ENCODE assay signal across 8 cellular contexts in genomic region chr17:2030779-2031163, GRCh38. TPM values are rescaled to one million over a fixed set of nuclear protein-coding genes. Genes with fewer than 3 reads are reported as not detected.
DNase-seq lines count a peak whose midpoint lies in the region; ATAC-seq and TF ChIP-seq lines count a peak whose summit lies in the region.

No MANE protein-coding gene starts in this region.

- H3K27ac ChIP-seq in mammary epithelial cell (ENCODE audit: insufficient read depth, low read depth, low read length), result peak overlapping the region; percentile 8
- H3K27ac ChIP-seq in uterus, result peak overlapping the region in 1 of 2 donors; percentile 59

- H3K9ac ChIP-seq in mammary epithelial cell (ENCODE audit: insufficient read depth, low read length), result peak overlapping the region; percentile 93

- H3K9me3 Mint-ChIP-seq in IgD-negative memory B cell, result no peaks in the 10 kb centered on the region

- H3K27me3 Mint-ChIP-seq in IgD-negative memory B cell, result peaks cover 24% of the 10 kb centered on the region

- no peak for ATAC-seq in HG02981 (IDR thresholded peaks at IDR 0.05; ENCODE audit: unreplicated experiment)

- H3K36me3 ChIP-seq in mammary epithelial cell (ENCODE audit: insufficient read depth, low read length), result no peaks in the 10 kb centered on the region
- H3K36me3 ChIP-seq in uterus, result no peaks in the 10 kb centered on the region

- H3K4me1 Mint-ChIP-seq in IgD-negative memory B cell, result peaks cover 9 to 21% (median 20%) of the 10 kb centered on the region in 3 donors

- TF ChIP-seq CTCF in GM12865 (IDR thresholded peaks at IDR 0.05; ENCODE audit: insufficient read depth, low read depth, low read length, missing control alignments) (peak; percentile 70), mammary epithelial cell (conservative IDR thresholded peaks at IDR 0.05 in 1 of 2, IDR thresholded peaks at IDR 0.05 in 1 of 2; ENCODE audit: extremely low read depth in 1 of 2, insufficient read depth in 1 of 2, low read depth in 1 of 2, low read length in 2 of 2) (peak; percentile 56), uterus (IDR thresholded peaks at IDR 0.05) (peak in 2 of 4 experiments; percentile 19 to 21)

- TF ChIP-seq POLR2A in uterus (IDR thresholded peaks at IDR 0.05), result no peak

- CTCF ChIA-PET in mammary epithelial cell (lab: Charles Lee; ENCODE audit: low non-redundant PET), result no interaction called here

- WGBS in mammary epithelial cell (ENCODE audit: low coverage, missing lambda C conversion rate), result 5% methylated on average over 8 of the region's 10 CpGs

- BruUV-seq in mammary epithelial cell (replicated peaks; lab: Mats Ljungman, UMichigan), result no TSS peak

- H3K4me1 ChIP-seq in mammary epithelial cell (ENCODE audit: insufficient read depth, low read length) (peaks cover 5% of the 10 kb centered on the region), mononuclear cell (ENCODE audit: insufficient read depth, low read length) (peaks cover 21% of the 10 kb centered on the region), uterus (peaks cover 0 to 14% of the 10 kb centered on the region in 2 donors)

- peak overlapping the region; percentile 70 to 97 (median 88) for H3K27ac Mint-ChIP-seq in IgD-negative memory B cell

- no peaks in the 10 kb centered on the region for H3K27me3 ChIP-seq in mammary epithelial cell (ENCODE audit: insufficient read depth, low read length)
- peaks cover 28% of the 10 kb centered on the region for H3K27me3 ChIP-seq in mononuclear cell (ENCODE audit: insufficient read depth, low read length)
- H3K27me3 ChIP-seq in uterus, result no peaks in the 10 kb centered on the region

- peak overlapping the region; percentile 98 for H3K4me3 ChIP-seq in GM12865 (ENCODE audit: low read depth, low read length)
- H3K4me3 ChIP-seq in mammary epithelial cell (replicated peaks in 1 of 3; ENCODE audit: insufficient read depth in 1 of 3, low read depth in 2 of 3, low read length in 3 of 3), result peak overlapping the region; percentile 95 to 99 (median 97)
- peak overlapping the region; percentile 91 for H3K4me3 ChIP-seq in mononuclear cell (ENCODE audit: low read length)
- peak overlapping the region; percentile 92 to 94 for H3K4me3 ChIP-seq in uterus

- in situ Hi-C loops in mammary epithelial cell (cut with MboI; ENCODE audit: low sequenced_read_pairs in 2 of 2), result loop anchor here in 1 of 2 donors (25.0 kb wide), 1 partner anchor 318 kb away; the partner anchor contains the start of genes TLCD2 and WDR81

- H3K36me3 Mint-ChIP-seq in IgD-negative memory B cell, result no peaks in the 10 kb centered on the region

- dilution Hi-C loops in mammary epithelial cell (cut with HindIII; ENCODE audit: low sequenced_read_pairs), result loop anchor here (5.0 kb wide), 2 partner anchors 52 to 148 kb away; no protein-coding TSS in a partner anchor

- no peaks in the 10 kb centered on the region for H4K20me1 ChIP-seq in mammary epithelial cell (ENCODE audit: insufficient read depth, low read length)

- H3K4me2 ChIP-seq in mammary epithelial cell (ENCODE audit: insufficient read depth, low read depth, low read length), result peak overlapping the region; percentile 78

- peak overlapping the region; percentile 99 for H2AFZ ChIP-seq in mammary epithelial cell (ENCODE audit: low read depth, low read length)

- intact Hi-C loops in mammary epithelial cell (cut with micrococcal nuclease), result loop anchor here (1.0 kb wide), 3 partner anchors 122 to 315 kb away; no protein-coding TSS in a partner anchor
- intact Hi-C loops in uterus (cut with DNase I; ENCODE audit: low total_unique reads), result no loop called here

- DNase-seq in GM12865 (ENCODE audit: low read depth) (peak; percentile 91), mammary epithelial cell (no peak), uterus (peak in 1 of 2 donors; percentile 26), NCI-H1092 treated with DMSO at 0.1 percent for 48 hours (lab: John Stamatoyannopoulos, UW) (no peak), GDM1 (lab: John Stamatoyannopoulos, UW) (no peak)

- H3K4me3 Mint-ChIP-seq in IgD-negative memory B cell, result peak overlapping the region; percentile 93 to 98 (median 96)

- H3K9me3 ChIP-seq in mammary epithelial cell (replicated peaks; ENCODE audit: insufficient read depth, low read length) (no peaks in the 10 kb centered on the region), mononuclear cell (ENCODE audit: low read depth, low read length) (no peaks in the 10 kb centered on the region), uterus (no peaks in the 10 kb centered on the region)

- H3K79me2 ChIP-seq in mammary epithelial cell (ENCODE audit: insufficient read depth, low read length), result peaks cover 17% of the 10 kb centered on the region

RNA-seq across cellular contexts. Expression of gene DPH1, which starts 0.8 kb away (rescaled TPM):
- polyA plus RNA-seq in IgD-negative memory B cell (34.4 TPM), mammary epithelial cell (27.4 TPM)
- total RNA-seq in mammary epithelial cell (10 to 100 TPM; 29.0 to 36.2 TPM), mononuclear cell (47.5 TPM), uterus (100 to 1,000 TPM in 1 of 4 donors, 10 to 100 TPM in 3; 26.8 to 121 (median 49.1) TPM)
- 64.4 TPM for polyA minus RNA-seq in mammary epithelial cell

RNA-seq across cellular contexts. Expression of gene RTN4RL1, which starts 5.6 kb away (rescaled TPM):
- polyA plus RNA-seq in IgD-negative memory B cell (0.44 TPM), mammary epithelial cell (2.5 TPM)
- total RNA-seq in mammary epithelial cell (1 to 10 TPM in 1 of 2 donors, under 1 TPM in 1; under 0.01 to 5.7 TPM), mononuclear cell (not detected), uterus (1 to 10 TPM in 3 of 4 donors, not detected in 1; 1.4 to 4.9 (median 1.9) TPM)
- 1.6 TPM for polyA minus RNA-seq in mammary epithelial cell

RNA-seq across cellular contexts. Expression of gene OVCA2, which starts 11.1 kb away (rescaled TPM):
- 62.5 TPM for polyA plus RNA-seq in IgD-negative memory B cell
- 10 to 100 TPM; 44.1 to 65.7 TPM for total RNA-seq in mammary epithelial cell
- 68.4 TPM for polyA plus RNA-seq in mammary epithelial cell
- polyA minus RNA-seq in mammary epithelial cell, result 28.3 TPM
- total RNA-seq in mononuclear cell, result 28.1 TPM
- total RNA-seq in uterus, result 10 to 100 TPM in 3 of 4 donors, 1 to 10 TPM in 1; 7.9 to 27.4 (median 19.8) TPM

RNA-seq across cellular contexts. Expression of gene HIC1, which starts 24.1 kb away (rescaled TPM):
- polyA plus RNA-seq in IgD-negative memory B cell (0.88 TPM), mammary epithelial cell (0.20 TPM)
- total RNA-seq in mammary epithelial cell (1 to 10 TPM in 1 of 2 donors, under 1 TPM in 1; 0.67 to 1.3 TPM), mononuclear cell (16.4 TPM), uterus (10 to 100 TPM; 21.8 to 86.9 (median 54.2) TPM)
- polyA minus RNA-seq in mammary epithelial cell, result not detected
